Comparison of ENCODE assay signal across 21 cellular contexts in genomic region chr4:141246683-141247429, GRCh38. TPM values are rescaled to one million over a fixed set of nuclear protein-coding genes. Genes with fewer than 3 reads are reported as not detected.
A peak's percentile ranks its signal among the peaks of the same experiment; 100 is the strongest.
DNase-seq lines count a peak whose midpoint lies in the region; ATAC-seq and TF ChIP-seq lines count a peak whose summit lies in the region.
"Had no signal": no experiment of that assay in that cellular context is flagged by ENCODE, and none has a peak within 500 bp of the region (broad histone marks: within the 10 kb centered on the region; RNA-seq: fewer than 3 reads in every experiment).

No MANE protein-coding gene starts in this region.

- no peaks in the 10 kb centered on the region for H3K9me3 ChIP-seq in transverse colon
- H3K9me3 ChIP-seq: sigmoid colon, upper lobe of left lung had no signal

- no peaks in the 10 kb centered on the region for H3K36me3 ChIP-seq in mesendoderm (ENCODE audit: control insufficient read depth, insufficient read depth, low read length)
- no peaks in the 10 kb centered on the region for H3K36me3 ChIP-seq in transverse colon
- H3K36me3 ChIP-seq: sigmoid colon, upper lobe of left lung had no signal

- no peak overlapping the region for H3K27ac ChIP-seq in mesendoderm (ENCODE audit: low read depth, low read length)
- no peak overlapping the region for H3K27ac ChIP-seq in transverse colon
- H3K27ac ChIP-seq: sigmoid colon, upper lobe of left lung had no signal

- DNase-seq in ELR (ENCODE audit: low read depth) (peak; percentile 59), M059J (ENCODE audit: low read depth) (peak; percentile 8), amniotic epithelial cell (ENCODE audit: low read depth) (peak; percentile 41), mesendoderm (peak; percentile 21), transverse colon (no peak), NCI-H1105 treated with DMSO at 0.1 percent for 48 hours (lab: John Stamatoyannopoulos, UW) (no peak), C1 segment of cervical spinal cord (lab: John Stamatoyannopoulos, UW) (no peak)
- DNase-seq: activated naive CD4-positive, alpha-beta T cell treated with Interleukin-2 at 50 U/mL for 16 hours; activated T-cell treated with anti-CD3 and anti-CD28 coated beads, Interleukin-2, amount 50 U/mL, for 48 hours; CD4-positive, alpha-beta T cell; GOT3; Karpas-422; NCI-H1092; NCI-H2029; NCI-H446; Right ventricle myocardium superior; sigmoid colon; SW 1271; upper lobe of left lung had no signal

- H3K9ac ChIP-seq in mesendoderm (ENCODE audit: low read length) = no peak overlapping the region

- H3K4me1 ChIP-seq in mesendoderm (ENCODE audit: control insufficient read depth, low read depth, low read length) (no peaks in the 10 kb centered on the region), transverse colon (no peaks in the 10 kb centered on the region)
- H3K4me1 ChIP-seq: upper lobe of left lung had no signal

- no peaks in the 10 kb centered on the region for H3K79me1 ChIP-seq in mesendoderm (ENCODE audit: low read length)

- TF ChIP-seq EP300 in transverse colon (IDR thresholded peaks at IDR 0.05; ENCODE audit: low read depth) = no peak

- TF ChIP-seq POLR2A in transverse colon (IDR thresholded peaks at IDR 0.05) = no peak

- no peak overlapping the region for H3K56ac ChIP-seq in mesendoderm (ENCODE audit: low read length)

- no peak overlapping the region for H2BK5ac ChIP-seq in mesendoderm (ENCODE audit: low read length)

- no peak overlapping the region for H2BK120ac ChIP-seq in mesendoderm (ENCODE audit: low read depth, low read length)

- no peak overlapping the region for H3K23ac ChIP-seq in mesendoderm (ENCODE audit: low read length)

- H3K79me2 ChIP-seq in mesendoderm (ENCODE audit: control insufficient read depth, insufficient read depth, low read length) = no peaks in the 10 kb centered on the region

- H4K8ac ChIP-seq in mesendoderm (ENCODE audit: low read depth, low read length) = no peak overlapping the region

- H3K18ac ChIP-seq in mesendoderm (ENCODE audit: low read length) = no peak overlapping the region

- no peak overlapping the region for H3K4me2 ChIP-seq in mesendoderm (ENCODE audit: low read length)

- no peak overlapping the region for H3K4me3 ChIP-seq in mesendoderm (ENCODE audit: low read length)
- H3K4me3 ChIP-seq in transverse colon = no peak overlapping the region
- H3K4me3 ChIP-seq: lung, sigmoid colon, upper lobe of left lung had no signal

- WGBS in mesendoderm (ENCODE audit: extremely low coverage, insufficient coverage, low lambda C conversion rate) = no CpG with 5 or more reads among the region's 2 CpGs
- WGBS in transverse colon (ENCODE audit: low coverage in 1 of 2), 2 donors = 39 to 58% methylated on average over 2 of the region's 2 CpGs

- no peak overlapping the region for H3K4ac ChIP-seq in mesendoderm (ENCODE audit: low read depth, low read length)

- no peak overlapping the region for H2BK15ac ChIP-seq in mesendoderm (replicated peaks; ENCODE audit: low read depth)

- no peaks in the 10 kb centered on the region for H3K27me3 ChIP-seq in mesendoderm (ENCODE audit: insufficient read depth, low read length, poor library complexity)
- no peaks in the 10 kb centered on the region for H3K27me3 ChIP-seq in transverse colon
- H3K27me3 ChIP-seq: sigmoid colon, upper lobe of left lung had no signal

- in situ Hi-C loops in transverse colon (cut with MboI; ENCODE audit: low pct_ligation_motif_present in 1 of 4, low pct_unique_long_range_greater_than_20kb in 1 of 4, low sequenced_read_pairs in 3 of 4) = no loop called here

- H2AK5ac ChIP-seq in mesendoderm (ENCODE audit: low read length) = no peak overlapping the region

- H4K5ac ChIP-seq in mesendoderm (ENCODE audit: low read length) = no peak overlapping the region

- intact Hi-C loops in transverse colon (cut with DNase I; ENCODE audit: low total_unique reads) = no loop called here

- no peak for TF ChIP-seq CTCF in transverse colon (IDR thresholded peaks at IDR 0.05)

- no peak for ATAC-seq in GM19455 (IDR thresholded peaks at IDR 0.05; ENCODE audit: unreplicated experiment)

RNA-seq across cellular contexts. Expression of gene ZNF330, which starts 26.2 kb away (rescaled TPM):
- total RNA-seq in M059J (2014; rRNA removed; shearing (Covaris generic)) = 28.1 and 30.4 TPM in 2 replicates
- polyA plus RNA-seq in mesendoderm (2013, experiment 1 of 2) = 31.4 TPM
- polyA plus RNA-seq in mesendoderm (2013, experiment 2 of 2) = 32.6 TPM
- 100 to 1,000 TPM in 1 of 4 donors, 10 to 100 TPM in 2, 1 to 10 TPM in 1; 9.4 to 144 (median 22.0) TPM for total RNA-seq in transverse colon

Comparison
In these comparisons a context has a peak if more than half of its experiments do, and no peak if none do; other contexts are left out.
1. DNase-seq: peak in ELR (single experiment), M059J (single experiment), amniotic epithelial cell (single experiment) and mesendoderm (single experiment); none in transverse colon (single experiment), NCI-H1105 treated with DMSO at 0.1 percent for 48 hours (single experiment) and C1 segment of cervical spinal cord (0 of 14).